8 cellular contexts compared by ENCODE assay signal in the genomic region with DNA sequence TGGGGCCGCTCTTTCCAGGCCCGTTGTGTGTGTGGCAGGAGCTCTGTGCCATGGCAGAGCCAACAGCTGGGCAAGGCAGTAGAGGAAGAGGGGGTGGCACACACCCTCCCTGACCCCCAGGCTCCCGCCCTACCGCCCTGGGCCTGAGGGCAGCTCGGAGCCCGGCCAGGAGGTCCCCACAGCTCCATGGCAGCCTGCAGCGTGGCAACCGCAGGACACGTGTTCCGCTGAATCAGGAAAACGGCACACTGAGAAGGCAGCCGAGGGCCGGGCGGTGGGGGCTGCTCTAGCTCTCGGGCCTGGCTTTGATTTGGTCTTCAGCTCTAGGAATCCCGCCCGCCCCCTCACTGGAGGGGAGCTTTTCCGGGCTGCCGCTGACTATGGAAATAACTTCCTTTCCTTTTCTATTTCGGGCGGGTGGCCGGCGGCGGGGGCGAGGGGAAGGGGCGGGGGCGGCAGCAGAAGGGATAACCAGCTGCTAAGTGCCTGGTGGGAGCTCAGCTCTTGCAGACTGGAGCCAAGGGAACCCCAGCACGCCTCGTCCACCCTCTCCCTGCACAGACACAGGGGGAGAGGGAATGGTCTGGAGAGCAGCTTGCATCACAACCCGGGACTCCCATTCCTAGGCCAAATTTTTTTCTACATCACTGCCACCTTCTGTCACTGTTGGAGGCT. TPM values are rescaled to one million over a fixed set of nuclear protein-coding genes. Genes with fewer than 3 reads are reported as not detected.
A peak's percentile ranks its signal among the peaks of the same experiment; 100 is the strongest.
DNase-seq lines count a peak whose midpoint lies in the region; ATAC-seq and TF ChIP-seq lines count a peak whose summit lies in the region.

No MANE protein-coding gene starts in this region.

- peaks cover 1% of the 10 kb centered on the region; the same call in 1 of the 2 replicates for H3K9me3 ChIP-seq in MG63
- H3K9me3 ChIP-seq in gastroesophageal sphincter = no peaks in the 10 kb centered on the region
- no peaks in the 10 kb centered on the region for H3K9me3 ChIP-seq in neuron (ENCODE audit: low read length)
- no peaks in the 10 kb centered on the region for H3K9me3 ChIP-seq in uterus
- H3K9me3 ChIP-seq in CD4-positive, alpha-beta memory T cell (ENCODE audit: control insufficient read depth in 1 of 2, low read length in 2 of 2) = no peaks in the 10 kb centered on the region

- POLR2A ChIA-PET in CD4-positive, alpha-beta memory T cell (lab: Charles Lee; ENCODE audit: partially characterized antibody) = no interaction called here

- H3K27ac Mint-ChIP-seq in activated naive CD4-positive, alpha-beta T cell treated with anti-CD3 and anti-CD28 coated beads, Interleukin-2, amount 50 U/mL, for 24 hours = peak overlapping the region; percentile 65
- H3K27ac Mint-ChIP-seq in CD4-positive, alpha-beta memory T cell = peak overlapping the region in 1 of 7 donors; percentile 53

- H3K27ac ChIP-seq in gastroesophageal sphincter (peak overlapping the region; percentile 93 to 99 (median 96)), uterus (peak overlapping the region; percentile 84 to 93)
- H3K27ac ChIP-seq in CD4-positive, alpha-beta memory T cell (ENCODE audit: low read depth, low read length) = no peak overlapping the region

- peak; percentile 79 for ATAC-seq in gastroesophageal sphincter

- H3K36me3 ChIP-seq in MG63 (peaks cover 72% of the 10 kb centered on the region), gastroesophageal sphincter (peaks cover 0 to 56% of the 10 kb centered on the region in 2 donors), neuron (ENCODE audit: insufficient read depth, low read length) (peaks cover 38% of the 10 kb centered on the region), uterus (no peaks in the 10 kb centered on the region)
- no peaks in the 10 kb centered on the region for H3K36me3 ChIP-seq in CD4-positive, alpha-beta memory T cell (ENCODE audit: insufficient read depth, low read length)

- TF ChIP-seq EP300 in gastroesophageal sphincter (IDR thresholded peaks at IDR 0.05) = no peak

- H3K9me3 Mint-ChIP-seq in activated naive CD4-positive, alpha-beta T cell treated with anti-CD3 and anti-CD28 coated beads, Interleukin-2, amount 50 U/mL, for 24 hours = no peaks in the 10 kb centered on the region
- H3K9me3 Mint-ChIP-seq in CD4-positive, alpha-beta memory T cell = no peaks in the 10 kb centered on the region

- H3K36me3 Mint-ChIP-seq in activated naive CD4-positive, alpha-beta T cell treated with anti-CD3 and anti-CD28 coated beads, Interleukin-2, amount 50 U/mL, for 24 hours = no peaks in the 10 kb centered on the region
- H3K36me3 Mint-ChIP-seq in CD4-positive, alpha-beta memory T cell = no peaks in the 10 kb centered on the region

- intact Hi-C loops in uterus (cut with DNase I; ENCODE audit: low total_unique reads) = no loop called here
- intact Hi-C loops in CD4-positive, alpha-beta memory T cell (cut with micrococcal nuclease) = no loop called here

- TF ChIP-seq CTCF in AG09319 (IDR thresholded peaks at IDR 0.05; ENCODE audit: low read depth, low read length) (no peak), gastroesophageal sphincter (IDR thresholded peaks at IDR 0.05) (no peak), uterus (IDR thresholded peaks at IDR 0.05) (no peak)

- peaks cover 5% of the 10 kb centered on the region for H3K27me3 Mint-ChIP-seq in activated naive CD4-positive, alpha-beta T cell treated with anti-CD3 and anti-CD28 coated beads, Interleukin-2, amount 50 U/mL, for 24 hours
- H3K27me3 Mint-ChIP-seq in CD4-positive, alpha-beta memory T cell = peaks cover 7 to 19% of the 10 kb centered on the region in 2 donors

- 0% methylated on average over 1 of the region's 30 CpGs; no CpG with 5 or more reads in 1 of the 2 donors for whole genome bisulfite sequencing in gastroesophageal sphincter (ENCODE audit: low coverage in 1 of 2), 2 donors

- peak; percentile 83 for DNase-seq in AG09319 (ENCODE audit: extremely low read depth, low read depth)
- peak; percentile 99 for DNase-seq in MG63
- DNase-seq in uterus = peak; percentile 83
- DNase-seq in CD4-positive, alpha-beta memory T cell = no peak
- DNase-seq in effector CD4-positive, alpha-beta T cell = no peak

- peak overlapping the region; percentile 64 for H3K4me3 Mint-ChIP-seq in activated naive CD4-positive, alpha-beta T cell treated with anti-CD3 and anti-CD28 coated beads, Interleukin-2, amount 50 U/mL, for 24 hours
- peak overlapping the region in 4 of 8 donors; percentile 34 to 75 (median 64) for H3K4me3 Mint-ChIP-seq in CD4-positive, alpha-beta memory T cell

- H3K4me1 ChIP-seq in gastroesophageal sphincter (peaks cover 13 to 100% (median 55%) of the 10 kb centered on the region in 3 donors), neuron (ENCODE audit: insufficient read depth, low read length) (peaks cover 31% of the 10 kb centered on the region), uterus (peaks cover 7 to 24% of the 10 kb centered on the region in 2 donors)
- peaks cover 14% of the 10 kb centered on the region for H3K4me1 ChIP-seq in CD4-positive, alpha-beta memory T cell (ENCODE audit: insufficient read depth, low read length)

- TF ChIP-seq POLR2A in gastroesophageal sphincter (IDR thresholded peaks at IDR 0.05) = no peak
- TF ChIP-seq POLR2A in uterus (IDR thresholded peaks at IDR 0.05) = peak in 1 of 2 donors; percentile 12

- peaks cover 15% of the 10 kb centered on the region for H3K4me1 Mint-ChIP-seq in activated naive CD4-positive, alpha-beta T cell treated with anti-CD3 and anti-CD28 coated beads, Interleukin-2, amount 50 U/mL, for 24 hours
- H3K4me1 Mint-ChIP-seq in CD4-positive, alpha-beta memory T cell = peaks cover 2 to 19% (median 11%) of the 10 kb centered on the region in 4 donors

- H2AFZ ChIP-seq in neuron (ENCODE audit: low read depth, low read length) = no peak overlapping the region

- H3K4me3 ChIP-seq in MG63 = no peak overlapping the region
- peak overlapping the region in 1 of 2 donors; percentile 32 for H3K4me3 ChIP-seq in gastroesophageal sphincter
- peak overlapping the region; percentile 9 for H3K4me3 ChIP-seq in neuron (ENCODE audit: low read length)
- H3K4me3 ChIP-seq in uterus = peak overlapping the region; percentile 7 to 14
- H3K4me3 ChIP-seq in CD4-positive, alpha-beta memory T cell (ENCODE audit: low read length in 2 of 2) = no peak overlapping the region

- CTCF ChIA-PET in CD4-positive, alpha-beta memory T cell (lab: Charles Lee; ENCODE audit: partially characterized antibody) = interaction anchor here (0.6 to 2.0 kb wide), 4 partner anchors 13 to 17 kb away, joined by 3 to 8 read pairs (median 4); no protein-coding TSS in a partner anchor

- no peaks in the 10 kb centered on the region for H3K27me3 ChIP-seq in MG63
- H3K27me3 ChIP-seq in gastroesophageal sphincter = no peaks in the 10 kb centered on the region
- H3K27me3 ChIP-seq in neuron (ENCODE audit: insufficient read depth, low read length) = no peaks in the 10 kb centered on the region
- H3K27me3 ChIP-seq in uterus = no peaks in the 10 kb centered on the region
- H3K27me3 ChIP-seq in CD4-positive, alpha-beta memory T cell (ENCODE audit: insufficient read depth, low read length) = peaks cover 3% of the 10 kb centered on the region

RNA-seq across cellular contexts. Expression of a gene that starts 24.7 kb away (rescaled TPM):
- 34.0 and 52.0 TPM in 2 replicates for total RNA-seq in MG63 (2014; rRNA removed; shearing (Covaris generic); ENCODE audit: low replicate concordance)
- 10 to 100 TPM; 23.0 to 24.8 (median 24.5) TPM for total RNA-seq in gastroesophageal sphincter
- total RNA-seq in uterus = 10 to 100 TPM in 2 of 4 donors, 1 to 10 TPM in 2; 5.9 to 35.2 (median 16.8) TPM
- 10 to 100 TPM; 28.7 to 29.5 TPM for total RNA-seq in CD4-positive, alpha-beta memory T cell
- 10 to 100 TPM; 35.7 to 41.7 TPM for polyA plus RNA-seq in CD4-positive, alpha-beta memory T cell

Comparison
In these comparisons a context has a peak if more than half of its experiments do, and no peak if none do; other contexts are left out.
1. DNase-seq: peak in AG09319 (single experiment), MG63 (single experiment) and uterus (2 of 2); none in CD4-positive, alpha-beta memory T cell (0 of 5) and effector CD4-positive, alpha-beta T cell (single experiment).
2. H3K4me3 ChIP-seq: peak in neuron (single experiment) and uterus (2 of 2); none in MG63 (single experiment) and CD4-positive, alpha-beta memory T cell (0 of 2).